In the genomic region with DNA sequence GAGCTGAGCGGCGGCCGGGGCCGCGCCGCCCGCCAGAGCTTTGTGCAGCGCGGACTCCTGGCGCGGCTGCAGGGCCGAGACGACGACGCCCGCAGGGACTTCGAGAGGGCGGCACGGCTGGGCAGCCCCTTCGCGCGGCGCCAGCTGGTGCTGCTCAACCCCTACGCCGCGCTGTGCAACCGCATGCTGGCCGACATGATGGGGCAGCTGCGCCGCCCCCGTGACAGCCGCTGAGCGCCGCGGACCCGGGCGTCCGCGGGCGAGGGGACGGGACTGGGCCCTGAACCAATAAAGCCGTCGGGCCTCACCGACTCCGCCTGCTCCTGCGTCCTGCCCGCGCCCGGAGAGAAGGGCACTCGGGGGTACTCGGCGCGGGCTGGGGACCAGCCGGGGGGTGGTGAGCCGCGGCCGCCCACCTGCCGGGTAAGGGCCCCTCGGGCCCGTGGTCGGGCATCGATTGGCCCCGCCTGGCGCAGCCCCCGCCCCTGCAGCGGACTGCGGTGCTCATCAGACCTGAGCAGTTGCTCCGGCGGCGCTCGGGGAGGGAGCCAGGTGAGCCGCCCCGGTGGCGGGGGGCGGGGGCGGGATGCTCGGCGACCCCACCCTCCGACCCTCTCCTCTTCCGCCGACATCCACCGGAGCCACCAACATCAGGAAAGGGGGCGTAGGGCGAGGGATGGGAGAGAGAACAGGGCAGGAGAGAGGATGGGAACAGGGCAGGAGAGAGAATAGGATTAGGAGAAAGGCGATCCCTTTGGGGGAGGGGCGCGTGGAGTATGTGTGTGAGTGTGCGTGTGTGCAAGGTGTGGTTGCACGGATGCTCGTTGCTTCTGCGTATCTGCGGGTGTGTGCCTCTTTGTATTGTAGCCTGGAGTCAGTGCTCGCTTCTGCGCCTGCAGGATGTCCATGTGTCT, we compare ENCODE assay signal across 1 cellular context.
A peak's percentile ranks its signal among the peaks of the same experiment; 100 is the strongest.
TF ChIP-seq lines count a peak whose summit lies in the region.

A gene (plus strand): TSS at position 510 of the 914 bp plus-strand sequence. CDS start 610 bp downstream, outside the sequence.

TF ChIP-seq in HepG2, 621 proteins besides CTCF, POLR2A, EP300 and RAD21 (continued from another document and continues in another):
- TF ChIP-seq, protein P1, sequence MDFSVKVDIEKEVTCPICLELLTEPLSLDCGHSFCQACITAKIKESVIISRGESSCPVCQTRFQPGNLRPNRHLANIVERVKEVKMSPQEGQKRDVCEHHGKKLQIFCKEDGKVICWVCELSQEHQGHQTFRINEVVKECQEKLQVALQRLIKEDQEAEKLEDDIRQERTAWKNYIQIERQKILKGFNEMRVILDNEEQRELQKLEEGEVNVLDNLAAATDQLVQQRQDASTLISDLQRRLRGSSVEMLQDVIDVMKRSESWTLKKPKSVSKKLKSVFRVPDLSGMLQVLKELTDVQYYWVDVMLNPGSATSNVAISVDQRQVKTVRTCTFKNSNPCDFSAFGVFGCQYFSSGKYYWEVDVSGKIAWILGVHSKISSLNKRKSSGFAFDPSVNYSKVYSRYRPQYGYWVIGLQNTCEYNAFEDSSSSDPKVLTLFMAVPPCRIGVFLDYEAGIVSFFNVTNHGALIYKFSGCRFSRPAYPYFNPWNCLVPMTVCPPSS (IDR thresholded peaks at IDR 0.05): no peak
- TF ChIP-seq, protein P2, sequence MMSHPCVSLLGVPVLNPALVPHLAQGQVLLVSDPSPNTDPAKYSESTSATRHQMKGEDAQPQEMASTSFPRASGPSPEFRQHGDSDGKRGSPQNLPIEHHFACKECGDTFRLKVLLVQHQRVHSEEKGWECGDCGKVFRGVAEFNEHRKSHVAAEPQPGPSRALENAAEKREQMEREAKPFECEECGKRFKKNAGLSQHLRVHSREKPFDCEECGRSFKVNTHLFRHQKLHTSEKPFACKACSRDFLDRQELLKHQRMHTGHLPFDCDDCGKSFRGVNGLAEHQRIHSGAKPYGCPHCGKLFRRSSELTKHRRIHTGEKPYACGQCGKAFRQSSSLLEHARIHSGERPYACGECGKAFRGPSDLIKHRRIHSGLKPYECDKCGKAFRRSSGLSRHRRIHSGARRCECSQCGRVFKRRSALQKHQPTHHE (CRISPR knock-in tag; IDR thresholded peaks at IDR 0.05; ENCODE audit: borderline replicate concordance): peak; percentile 88; the same call in 1 of the 2 replicates
- TF ChIP-seq, protein P3, sequence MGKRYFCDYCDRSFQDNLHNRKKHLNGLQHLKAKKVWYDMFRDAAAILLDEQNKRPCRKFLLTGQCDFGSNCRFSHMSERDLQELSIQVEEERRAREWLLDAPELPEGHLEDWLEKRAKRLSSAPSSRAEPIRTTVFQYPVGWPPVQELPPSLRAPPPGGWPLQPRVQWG (CRISPR knock-in tag; IDR thresholded peaks at IDR 0.05; ENCODE audit: borderline replicate concordance, low read depth): no peak
- TF ChIP-seq FOXK1 (CRISPR knock-in tag; IDR thresholded peaks at IDR 0.05; ENCODE audit: borderline replicate concordance, low read depth): no peak
- TF ChIP-seq, protein P4, sequence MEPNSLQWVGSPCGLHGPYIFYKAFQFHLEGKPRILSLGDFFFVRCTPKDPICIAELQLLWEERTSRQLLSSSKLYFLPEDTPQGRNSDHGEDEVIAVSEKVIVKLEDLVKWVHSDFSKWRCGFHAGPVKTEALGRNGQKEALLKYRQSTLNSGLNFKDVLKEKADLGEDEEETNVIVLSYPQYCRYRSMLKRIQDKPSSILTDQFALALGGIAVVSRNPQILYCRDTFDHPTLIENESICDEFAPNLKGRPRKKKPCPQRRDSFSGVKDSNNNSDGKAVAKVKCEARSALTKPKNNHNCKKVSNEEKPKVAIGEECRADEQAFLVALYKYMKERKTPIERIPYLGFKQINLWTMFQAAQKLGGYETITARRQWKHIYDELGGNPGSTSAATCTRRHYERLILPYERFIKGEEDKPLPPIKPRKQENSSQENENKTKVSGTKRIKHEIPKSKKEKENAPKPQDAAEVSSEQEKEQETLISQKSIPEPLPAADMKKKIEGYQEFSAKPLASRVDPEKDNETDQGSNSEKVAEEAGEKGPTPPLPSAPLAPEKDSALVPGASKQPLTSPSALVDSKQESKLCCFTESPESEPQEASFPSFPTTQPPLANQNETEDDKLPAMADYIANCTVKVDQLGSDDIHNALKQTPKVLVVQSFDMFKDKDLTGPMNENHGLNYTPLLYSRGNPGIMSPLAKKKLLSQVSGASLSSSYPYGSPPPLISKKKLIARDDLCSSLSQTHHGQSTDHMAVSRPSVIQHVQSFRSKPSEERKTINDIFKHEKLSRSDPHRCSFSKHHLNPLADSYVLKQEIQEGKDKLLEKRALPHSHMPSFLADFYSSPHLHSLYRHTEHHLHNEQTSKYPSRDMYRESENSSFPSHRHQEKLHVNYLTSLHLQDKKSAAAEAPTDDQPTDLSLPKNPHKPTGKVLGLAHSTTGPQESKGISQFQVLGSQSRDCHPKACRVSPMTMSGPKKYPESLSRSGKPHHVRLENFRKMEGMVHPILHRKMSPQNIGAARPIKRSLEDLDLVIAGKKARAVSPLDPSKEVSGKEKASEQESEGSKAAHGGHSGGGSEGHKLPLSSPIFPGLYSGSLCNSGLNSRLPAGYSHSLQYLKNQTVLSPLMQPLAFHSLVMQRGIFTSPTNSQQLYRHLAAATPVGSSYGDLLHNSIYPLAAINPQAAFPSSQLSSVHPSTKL (CRISPR knock-in tag; IDR thresholded peaks at IDR 0.05): no peak
- TF ChIP-seq, protein P5, sequence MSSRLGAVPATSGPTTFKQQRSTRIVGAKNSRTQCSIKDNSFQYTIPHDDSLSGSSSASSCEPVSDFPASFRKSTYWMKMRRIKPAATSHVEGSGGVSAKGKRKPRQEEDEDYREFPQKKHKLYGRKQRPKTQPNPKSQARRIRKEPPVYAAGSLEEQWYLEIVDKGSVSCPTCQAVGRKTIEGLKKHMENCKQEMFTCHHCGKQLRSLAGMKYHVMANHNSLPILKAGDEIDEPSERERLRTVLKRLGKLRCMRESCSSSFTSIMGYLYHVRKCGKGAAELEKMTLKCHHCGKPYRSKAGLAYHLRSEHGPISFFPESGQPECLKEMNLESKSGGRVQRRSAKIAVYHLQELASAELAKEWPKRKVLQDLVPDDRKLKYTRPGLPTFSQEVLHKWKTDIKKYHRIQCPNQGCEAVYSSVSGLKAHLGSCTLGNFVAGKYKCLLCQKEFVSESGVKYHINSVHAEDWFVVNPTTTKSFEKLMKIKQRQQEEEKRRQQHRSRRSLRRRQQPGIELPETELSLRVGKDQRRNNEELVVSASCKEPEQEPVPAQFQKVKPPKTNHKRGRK (CRISPR knock-in tag; IDR thresholded peaks at IDR 0.05): no peak
- TF ChIP-seq, protein P6, sequence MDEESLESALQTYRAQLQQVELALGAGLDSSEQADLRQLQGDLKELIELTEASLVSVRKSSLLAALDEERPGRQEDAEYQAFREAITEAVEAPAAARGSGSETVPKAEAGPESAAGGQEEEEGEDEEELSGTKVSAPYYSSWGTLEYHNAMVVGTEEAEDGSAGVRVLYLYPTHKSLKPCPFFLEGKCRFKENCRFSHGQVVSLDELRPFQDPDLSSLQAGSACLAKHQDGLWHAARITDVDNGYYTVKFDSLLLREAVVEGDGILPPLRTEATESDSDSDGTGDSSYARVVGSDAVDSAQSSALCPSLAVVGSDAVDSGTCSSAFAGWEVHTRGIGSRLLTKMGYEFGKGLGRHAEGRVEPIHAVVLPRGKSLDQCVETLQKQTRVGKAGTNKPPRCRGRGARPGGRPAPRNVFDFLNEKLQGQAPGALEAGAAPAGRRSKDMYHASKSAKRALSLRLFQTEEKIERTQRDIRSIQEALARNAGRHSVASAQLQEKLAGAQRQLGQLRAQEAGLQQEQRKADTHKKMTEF (CRISPR knock-in tag; IDR thresholded peaks at IDR 0.05): peak; percentile 47
- TF ChIP-seq ZNF558 (CRISPR knock-in tag; IDR thresholded peaks at IDR 0.05; ENCODE audit: borderline replicate concordance): 0 out of 2 replicates have a peak, but pooled peaks have one; percentile 32
- TF ChIP-seq, protein P7, sequence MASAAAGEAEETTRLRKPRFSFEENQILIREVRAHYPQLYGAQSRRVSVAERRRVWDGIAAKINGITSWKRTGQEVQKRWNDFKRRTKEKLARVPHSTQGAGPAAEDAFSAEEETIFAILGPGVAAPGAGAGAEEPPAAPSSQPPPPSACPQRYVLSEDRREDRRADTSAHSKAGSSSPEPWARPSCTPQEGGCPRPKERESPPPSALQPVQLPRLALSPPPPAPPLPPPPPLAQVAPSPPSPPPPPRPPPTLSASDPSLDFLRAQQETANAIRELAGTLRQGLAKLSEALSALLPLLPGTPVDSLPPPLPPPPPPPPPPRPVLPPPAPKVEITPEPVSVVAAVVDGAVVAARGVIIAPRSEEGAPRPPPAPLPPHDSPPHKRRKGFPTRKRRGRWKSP (CRISPR knock-in tag; IDR thresholded peaks at IDR 0.05): peak; percentile 61; the same call in 1 of the 2 replicates
- TF ChIP-seq, protein P8, sequence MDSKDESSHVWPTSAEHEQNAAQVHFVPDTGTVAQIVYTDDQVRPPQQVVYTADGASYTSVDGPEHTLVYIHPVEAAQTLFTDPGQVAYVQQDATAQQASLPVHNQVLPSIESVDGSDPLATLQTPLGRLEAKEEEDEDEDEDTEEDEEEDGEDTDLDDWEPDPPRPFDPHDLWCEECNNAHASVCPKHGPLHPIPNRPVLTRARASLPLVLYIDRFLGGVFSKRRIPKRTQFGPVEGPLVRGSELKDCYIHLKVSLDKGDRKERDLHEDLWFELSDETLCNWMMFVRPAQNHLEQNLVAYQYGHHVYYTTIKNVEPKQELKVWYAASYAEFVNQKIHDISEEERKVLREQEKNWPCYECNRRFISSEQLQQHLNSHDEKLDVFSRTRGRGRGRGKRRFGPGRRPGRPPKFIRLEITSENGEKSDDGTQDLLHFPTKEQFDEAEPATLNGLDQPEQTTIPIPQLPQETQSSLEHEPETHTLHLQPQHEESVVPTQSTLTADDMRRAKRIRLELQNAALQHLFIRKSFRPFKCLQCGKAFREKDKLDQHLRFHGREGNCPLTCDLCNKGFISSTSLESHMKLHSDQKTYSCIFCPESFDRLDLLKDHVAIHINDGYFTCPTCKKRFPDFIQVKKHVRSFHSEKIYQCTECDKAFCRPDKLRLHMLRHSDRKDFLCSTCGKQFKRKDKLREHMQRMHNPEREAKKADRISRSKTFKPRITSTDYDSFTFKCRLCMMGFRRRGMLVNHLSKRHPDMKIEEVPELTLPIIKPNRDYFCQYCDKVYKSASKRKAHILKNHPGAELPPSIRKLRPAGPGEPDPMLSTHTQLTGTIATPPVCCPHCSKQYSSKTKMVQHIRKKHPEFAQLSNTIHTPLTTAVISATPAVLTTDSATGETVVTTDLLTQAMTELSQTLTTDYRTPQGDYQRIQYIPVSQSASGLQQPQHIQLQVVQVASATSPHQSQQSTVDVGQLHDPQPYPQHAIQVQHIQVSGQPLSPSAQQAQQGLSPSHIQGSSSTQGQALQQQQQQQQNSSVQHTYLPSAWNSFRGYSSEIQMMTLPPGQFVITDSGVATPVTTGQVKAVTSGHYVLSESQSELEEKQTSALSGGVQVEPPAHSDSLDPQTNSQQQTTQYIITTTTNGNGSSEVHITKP (CRISPR knock-in tag; IDR thresholded peaks at IDR 0.05; ENCODE audit: low read depth): no peak
- no peak for TF ChIP-seq POGZ (CRISPR knock-in tag; IDR thresholded peaks at IDR 0.05)
- TF ChIP-seq ATF1 (CRISPR knock-in tag; IDR thresholded peaks at IDR 0.05): no peak
- TF ChIP-seq ZNF3 (CRISPR knock-in tag; IDR thresholded peaks at IDR 0.05): no peak
- TF ChIP-seq, protein P9, sequence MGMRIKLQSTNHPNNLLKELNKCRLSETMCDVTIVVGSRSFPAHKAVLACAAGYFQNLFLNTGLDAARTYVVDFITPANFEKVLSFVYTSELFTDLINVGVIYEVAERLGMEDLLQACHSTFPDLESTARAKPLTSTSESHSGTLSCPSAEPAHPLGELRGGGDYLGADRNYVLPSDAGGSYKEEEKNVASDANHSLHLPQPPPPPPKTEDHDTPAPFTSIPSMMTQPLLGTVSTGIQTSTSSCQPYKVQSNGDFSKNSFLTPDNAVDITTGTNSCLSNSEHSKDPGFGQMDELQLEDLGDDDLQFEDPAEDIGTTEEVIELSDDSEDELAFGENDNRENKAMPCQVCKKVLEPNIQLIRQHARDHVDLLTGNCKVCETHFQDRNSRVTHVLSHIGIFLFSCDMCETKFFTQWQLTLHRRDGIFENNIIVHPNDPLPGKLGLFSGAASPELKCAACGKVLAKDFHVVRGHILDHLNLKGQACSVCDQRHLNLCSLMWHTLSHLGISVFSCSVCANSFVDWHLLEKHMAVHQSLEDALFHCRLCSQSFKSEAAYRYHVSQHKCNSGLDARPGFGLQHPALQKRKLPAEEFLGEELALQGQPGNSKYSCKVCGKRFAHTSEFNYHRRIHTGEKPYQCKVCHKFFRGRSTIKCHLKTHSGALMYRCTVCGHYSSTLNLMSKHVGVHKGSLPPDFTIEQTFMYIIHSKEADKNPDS (CRISPR knock-in tag; IDR thresholded peaks at IDR 0.05): no peak; the same call in 1 of the 2 replicates
- TF ChIP-seq ZNF17 (CRISPR knock-in tag; IDR thresholded peaks at IDR 0.05): 0 out of 2 replicates have a peak, but pooled peaks have one; percentile 61
- TF ChIP-seq SNRNP70 (IDR thresholded peaks at IDR 0.05; ENCODE audit: low read depth, low read length): no peak
- TF ChIP-seq CCDC6 (CRISPR knock-in tag; IDR thresholded peaks at IDR 0.05): peak; percentile 77
- no peak for TF ChIP-seq ZNF569 (CRISPR knock-in tag; IDR thresholded peaks at IDR 0.05; ENCODE audit: borderline replicate concordance)
- TF ChIP-seq, protein P10, sequence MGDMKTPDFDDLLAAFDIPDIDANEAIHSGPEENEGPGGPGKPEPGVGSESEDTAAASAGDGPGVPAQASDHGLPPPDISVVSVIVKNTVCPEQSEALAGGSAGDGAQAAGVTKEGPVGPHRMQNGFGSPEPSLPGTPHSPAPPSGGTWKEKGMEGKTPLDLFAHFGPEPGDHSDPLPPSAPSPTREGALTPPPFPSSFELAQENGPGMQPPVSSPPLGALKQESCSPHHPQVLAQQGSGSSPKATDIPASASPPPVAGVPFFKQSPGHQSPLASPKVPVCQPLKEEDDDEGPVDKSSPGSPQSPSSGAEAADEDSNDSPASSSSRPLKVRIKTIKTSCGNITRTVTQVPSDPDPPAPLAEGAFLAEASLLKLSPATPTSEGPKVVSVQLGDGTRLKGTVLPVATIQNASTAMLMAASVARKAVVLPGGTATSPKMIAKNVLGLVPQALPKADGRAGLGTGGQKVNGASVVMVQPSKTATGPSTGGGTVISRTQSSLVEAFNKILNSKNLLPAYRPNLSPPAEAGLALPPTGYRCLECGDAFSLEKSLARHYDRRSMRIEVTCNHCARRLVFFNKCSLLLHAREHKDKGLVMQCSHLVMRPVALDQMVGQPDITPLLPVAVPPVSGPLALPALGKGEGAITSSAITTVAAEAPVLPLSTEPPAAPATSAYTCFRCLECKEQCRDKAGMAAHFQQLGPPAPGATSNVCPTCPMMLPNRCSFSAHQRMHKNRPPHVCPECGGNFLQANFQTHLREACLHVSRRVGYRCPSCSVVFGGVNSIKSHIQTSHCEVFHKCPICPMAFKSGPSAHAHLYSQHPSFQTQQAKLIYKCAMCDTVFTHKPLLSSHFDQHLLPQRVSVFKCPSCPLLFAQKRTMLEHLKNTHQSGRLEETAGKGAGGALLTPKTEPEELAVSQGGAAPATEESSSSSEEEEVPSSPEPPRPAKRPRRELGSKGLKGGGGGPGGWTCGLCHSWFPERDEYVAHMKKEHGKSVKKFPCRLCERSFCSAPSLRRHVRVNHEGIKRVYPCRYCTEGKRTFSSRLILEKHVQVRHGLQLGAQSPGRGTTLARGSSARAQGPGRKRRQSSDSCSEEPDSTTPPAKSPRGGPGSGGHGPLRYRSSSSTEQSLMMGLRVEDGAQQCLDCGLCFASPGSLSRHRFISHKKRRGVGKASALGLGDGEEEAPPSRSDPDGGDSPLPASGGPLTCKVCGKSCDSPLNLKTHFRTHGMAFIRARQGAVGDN (CRISPR knock-in tag; IDR thresholded peaks at IDR 0.05): peak; percentile 89
